Comparison of ENCODE assay signal across 16 cellular contexts in genomic region chr1:31759266-31760023, GRCh38. TPM values are rescaled to one million over a fixed set of nuclear protein-coding genes. Genes with fewer than 3 reads are reported as not detected.
DNase-seq lines count a peak whose midpoint lies in the region; TF ChIP-seq lines count a peak whose summit lies in the region.
"Had no signal": no experiment of that assay in that cellular context is flagged by ENCODE, and none has a peak within 500 bp of the region (broad histone marks: within the 10 kb centered on the region; RNA-seq: fewer than 3 reads in every experiment).

No MANE protein-coding gene starts in this region.

- no peak for TF ChIP-seq POLR2A in sigmoid colon (IDR thresholded peaks at IDR 0.05)

- H3K36me3 ChIP-seq in brain microvascular endothelial cell (replicated peaks) (no peaks in the 10 kb centered on the region), sigmoid colon (no peaks in the 10 kb centered on the region)
- H3K36me3 ChIP-seq: gastrocnemius medialis had no signal

- peaks cover 60% of the 10 kb centered on the region for H3K4me1 Mint-ChIP-seq in HFFc6 (ENCODE audit: low read depth)
- peaks cover 57% of the 10 kb centered on the region for H3K4me1 Mint-ChIP-seq in nephron

- H3K9me3 ChIP-seq in sigmoid colon, result no peaks in the 10 kb centered on the region
- H3K9me3 ChIP-seq: gastrocnemius medialis had no signal

- no peak for TF ChIP-seq EP300 in sigmoid colon (IDR thresholded peaks at IDR 0.05)

- H3K4me1 ChIP-seq in sigmoid colon, result peaks cover 0 to 39% (median 36%) of the 10 kb centered on the region in 4 donors

- H3K9me3 Mint-ChIP-seq in HFFc6 (no peaks in the 10 kb centered on the region), nephron (no peaks in the 10 kb centered on the region)
- H3K9me3 Mint-ChIP-seq: activated naive CD8-positive, alpha-beta T cell treated with anti-CD3 and anti-CD28 coated beads for 36 hours had no signal

- no peaks in the 10 kb centered on the region for H3K27me3 ChIP-seq in brain microvascular endothelial cell (replicated peaks)
- H3K27me3 ChIP-seq in sigmoid colon, result peaks cover 0 to 36% (median 13%) of the 10 kb centered on the region in 3 donors

- in situ Hi-C loops in brain microvascular endothelial cell (cut with HindIII; ENCODE audit: low pct_ligation_motif_present, low sequenced_read_pairs), result no loop called here

- H3K27me3 Mint-ChIP-seq in HFFc6 (ENCODE audit: insufficient read depth) (no peaks in the 10 kb centered on the region; the same call in 1 of the 2 replicates), nephron (ENCODE audit: low read depth) (peaks cover 14% of the 10 kb centered on the region)

- H3K36me3 Mint-ChIP-seq in HFFc6 (ENCODE audit: low read depth) (no peaks in the 10 kb centered on the region), nephron (ENCODE audit: low read depth) (no peaks in the 10 kb centered on the region)
- H3K36me3 Mint-ChIP-seq: activated naive CD8-positive, alpha-beta T cell treated with anti-CD3 and anti-CD28 coated beads for 36 hours had no signal

- H3K4me3 ChIP-seq in brain microvascular endothelial cell (ENCODE audit: low read depth, low read length) (no peak overlapping the region), sigmoid colon (no peak overlapping the region)
- H3K4me3 ChIP-seq: gastrocnemius medialis had no signal

- WGBS in sigmoid colon, 2 donors, result 45 to 76% methylated on average over 10 of the region's 10 CpGs

- H3K27ac Mint-ChIP-seq in HFFc6, result peak overlapping the region; percentile 85
- H3K27ac Mint-ChIP-seq in nephron, result peak overlapping the region; percentile 11 to 78 (median 63)
- H3K27ac Mint-ChIP-seq: activated naive CD8-positive, alpha-beta T cell treated with anti-CD3 and anti-CD28 coated beads for 36 hours had no signal

- peak overlapping the region; percentile 65 for H3K4me3 Mint-ChIP-seq in HFFc6
- H3K4me3 Mint-ChIP-seq in nephron, result peak overlapping the region; percentile 57 to 78 (median 73)

- intact Hi-C loops in sigmoid colon (cut with DNase I), result loop anchor here (5.0 kb wide), 2 partner anchors 203 to 303 kb away; no protein-coding TSS in a partner anchor

- DNase-seq in DMS53 (lab: John Stamatoyannopoulos, UW), result peak; percentile 40
- no peak for DNase-seq in DMS53 treated with DMSO at 0.1 percent for 48 hours (lab: John Stamatoyannopoulos, UW; ENCODE audit: unreplicated experiment)
- DNase-seq in HFFc6, result peak; percentile 52
- no peak for DNase-seq in brain microvascular endothelial cell
- no peak for DNase-seq in NCI-H1436 (lab: John Stamatoyannopoulos, UW)
- DNase-seq in sigmoid colon, result no peak
- no peak for DNase-seq in foreskin melanocyte
- DNase-seq: activated CD4-positive, alpha-beta T cell treated with anti-CD3 and anti-CD28 coated beads, Interleukin-2, amount 50 U/mL, for 48 hours; activated naive CD8-positive, alpha-beta T cell treated with anti-CD3 and anti-CD28 coated beads for 36 hours; gastrocnemius medialis; NCI-H1105 treated with DMSO at 0.1 percent for 48 hours; NCI-H526 treated with DMSO at 0.1 percent for 48 hours; stimulated activated CD4-positive, alpha-beta T cell treated with anti-CD3 and anti-CD28 coated beads, Interleukin-4, amount 100 ng/mL, for 4 hours had no signal

- TF ChIP-seq CTCF in HFFc6 (IDR thresholded peaks at IDR 0.05), result peak; percentile 21; the same call in 1 of the 2 replicates
- TF ChIP-seq CTCF in brain microvascular endothelial cell (IDR thresholded peaks at IDR 0.05; ENCODE audit: low read depth, low read length, missing control alignments), result peak; percentile 13
- TF ChIP-seq CTCF in nephron (IDR thresholded peaks at IDR 0.05; ENCODE audit: unreplicated experiment in 3 of 3), result no peak
- TF ChIP-seq CTCF in sigmoid colon (IDR thresholded peaks at IDR 0.05), result no peak

- H3K27ac ChIP-seq in brain microvascular endothelial cell, result no peak overlapping the region
- H3K27ac ChIP-seq in sigmoid colon, result no peak overlapping the region
- H3K27ac ChIP-seq: 22Rv1, gastrocnemius medialis, parathyroid adenoma had no signal

RNA-seq across cellular contexts. Expression of gene ADGRB2, which starts 4.7 kb away (rescaled TPM):
- total RNA-seq in HFFc6 (2021; fragmentation: NEBNext Ultra II Directional; extraction: Animal tissue kit (Norgen Biotek cat#: 25700)), result 1 to 10 TPM; 4.9 to 8.8 (median 6.4) TPM
- total RNA-seq in sigmoid colon, result 1 to 10 TPM; 1.4 to 3.9 (median 1.5) TPM
- polyA plus RNA-seq in sigmoid colon, result 1 to 10 TPM in 1 of 3 donors, not detected in 2; 1.3 TPM

RNA-seq across cellular contexts. Expression of gene COL16A1, which starts 55.6 kb away (rescaled TPM):
- 100 to 1,000 TPM in 1 of 6 experiments, 10 to 100 TPM in 5; 74.1 to 100 (median 87.6) TPM for total RNA-seq in HFFc6 (2021; fragmentation: NEBNext Ultra II Directional; extraction: Animal tissue kit (Norgen Biotek cat#: 25700))
- 100 to 1,000 TPM in 2 of 4 donors, 10 to 100 TPM in 2; 43.1 to 271 (median 98.8) TPM for total RNA-seq in sigmoid colon
- 10 to 100 TPM in 1 of 3 donors, 1 to 10 TPM in 2; 4.6 to 23.4 (median 4.8) TPM for polyA plus RNA-seq in sigmoid colon

RNA-seq across cellular contexts. Expression of gene SPOCD1, which starts 56.4 kb away (rescaled TPM):
- 10 to 100 TPM; 33.7 to 40.4 (median 35.8) TPM for total RNA-seq in HFFc6 (2021; fragmentation: NEBNext Ultra II Directional; extraction: Animal tissue kit (Norgen Biotek cat#: 25700))
- total RNA-seq in sigmoid colon, result under 1 TPM in 2 of 4 donors, not detected in 2; 0.14 to 0.55 TPM
- polyA plus RNA-seq in sigmoid colon, result under 1 TPM in 1 of 3 donors, not detected in 2; 0.70 TPM
- total RNA-seq: activated naive CD8-positive, alpha-beta T cell treated with anti-CD3 and anti-CD28 coated beads for 36 hours; gastrocnemius medialis had no signal

Comparison
In these comparisons a context has a peak if more than half of its experiments do, and no peak if none do; other contexts are left out.
1. DNase-seq: peak in DMS53 (single experiment) and HFFc6 (single experiment); none in DMS53 treated with DMSO at 0.1 percent for 48 hours (single experiment), brain microvascular endothelial cell (single experiment), NCI-H1436 (single experiment), sigmoid colon (single experiment) and foreskin melanocyte (single experiment).
2. CTCF ChIP-seq: peak in HFFc6 (single experiment) and brain microvascular endothelial cell (single experiment); none in nephron (0 of 3) and sigmoid colon (0 of 4).
3. RNA of gene SPOCD1, which starts 56.4 kb away (total RNA-seq): 33.7 to 40.4 TPM in HFFc6; 0.14 to 0.55 TPM in sigmoid colon; every median in the first group is over 10 times any median in the second.